9 cellular contexts compared by ENCODE assay signal in the genomic region with DNA sequence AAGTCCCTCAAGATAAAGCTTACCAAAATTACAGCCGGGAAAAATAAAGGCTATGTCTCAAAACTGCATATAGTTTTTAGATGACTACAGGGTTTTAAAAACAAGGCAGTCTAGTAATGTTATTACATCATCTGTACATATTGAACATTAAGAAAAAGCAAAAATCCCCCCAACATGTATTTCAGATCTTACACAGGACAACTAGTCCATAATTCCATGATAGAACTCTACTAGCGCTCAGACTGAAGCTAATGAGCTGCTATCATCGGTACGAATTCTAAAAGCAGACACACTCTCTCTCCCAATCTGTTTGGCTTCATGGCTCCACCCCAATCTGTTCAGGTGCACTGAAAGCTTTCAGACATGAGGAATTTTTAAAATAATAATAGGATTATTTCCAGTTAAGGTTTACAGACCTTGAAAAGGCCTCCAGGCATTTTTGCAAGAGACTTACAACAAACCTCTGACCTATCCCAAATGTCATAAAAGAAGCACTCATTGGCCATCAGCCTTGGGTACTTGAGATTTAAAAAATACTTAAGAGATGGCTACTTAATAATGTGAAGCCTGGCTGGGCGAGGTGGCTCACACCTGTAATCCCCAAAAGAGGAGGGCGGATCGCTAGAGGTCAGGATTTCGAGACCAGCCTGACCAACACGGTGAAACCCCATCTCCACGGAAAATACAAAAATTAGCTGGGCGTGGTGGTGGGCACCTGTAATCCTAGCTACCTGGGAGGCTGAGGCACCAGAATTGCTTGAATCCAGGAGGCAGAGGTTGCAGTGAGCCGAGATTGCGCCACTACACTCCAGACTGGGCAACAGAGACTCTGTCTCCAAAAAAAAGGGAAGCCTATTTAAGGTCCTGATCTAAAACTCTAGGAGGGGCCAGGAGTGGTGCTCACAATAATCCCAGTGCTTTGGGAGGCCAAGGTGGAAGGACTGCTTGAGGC. TPM values are rescaled to one million over a fixed set of nuclear protein-coding genes. Genes with fewer than 3 reads are reported as not detected.
DNase-seq lines count a peak whose midpoint lies in the region; ATAC-seq and TF ChIP-seq lines count a peak whose summit lies in the region.
"Had no signal": no experiment of that assay in that cellular context is flagged by ENCODE, and none has a peak within 500 bp of the region (broad histone marks: within the 10 kb centered on the region; RNA-seq: fewer than 3 reads in every experiment).

No MANE protein-coding gene starts in this region.

- H3K18ac ChIP-seq in mesendoderm (ENCODE audit: low read length): no peak overlapping the region

- no peak overlapping the region for H3K23ac ChIP-seq in mesendoderm (ENCODE audit: low read length)

- H3K79me1 ChIP-seq in mesendoderm (ENCODE audit: low read length): peaks cover 19% of the 10 kb centered on the region

- H3K36me3 ChIP-seq in HUES6 (ENCODE audit: control insufficient read depth, insufficient read depth, low read length) (peaks cover 11% of the 10 kb centered on the region; the same call in 1 of the 2 replicates), brain microvascular endothelial cell (replicated peaks) (no peaks in the 10 kb centered on the region), mesendoderm (ENCODE audit: control insufficient read depth, insufficient read depth, low read length) (peaks cover 4% of the 10 kb centered on the region)

- H4K5ac ChIP-seq in mesendoderm (ENCODE audit: low read length): no peak overlapping the region

- peak overlapping the region; percentile 56 for H3K56ac ChIP-seq in mesendoderm (ENCODE audit: low read length)

- in situ Hi-C loops in brain microvascular endothelial cell (cut with HindIII; ENCODE audit: low pct_ligation_motif_present, low sequenced_read_pairs): no loop called here

- no peak overlapping the region for H3K27ac ChIP-seq in HUES6 (ENCODE audit: low read depth, low read length)
- no peak overlapping the region for H3K27ac ChIP-seq in brain microvascular endothelial cell
- no peak overlapping the region for H3K27ac ChIP-seq in mesendoderm (ENCODE audit: low read depth, low read length)

- H2BK15ac ChIP-seq in mesendoderm (replicated peaks; ENCODE audit: low read depth): no peak overlapping the region

- peaks cover 48% of the 10 kb centered on the region for H3K79me2 ChIP-seq in mesendoderm (ENCODE audit: control insufficient read depth, insufficient read depth, low read length)

- WGBS in mesendoderm (ENCODE audit: extremely low coverage, insufficient coverage, low lambda C conversion rate): no CpG with 5 or more reads among the region's 13 CpGs

- H3K4me3 ChIP-seq in HUES6 (ENCODE audit: low read depth, low read length) (peak overlapping the region; percentile 14; the same call in 1 of the 2 replicates), brain microvascular endothelial cell (ENCODE audit: low read depth, low read length) (peak overlapping the region; percentile 85), mesendoderm (ENCODE audit: low read length) (no peak overlapping the region)

- H3K4me2 ChIP-seq in mesendoderm (ENCODE audit: low read length): no peak overlapping the region

- H3K9me3 ChIP-seq in HUES6 (ENCODE audit: control insufficient read depth, insufficient read depth, low read depth, low read length): no peaks in the 10 kb centered on the region

- no peak for ATAC-seq in HG03280 (IDR thresholded peaks at IDR 0.05; ENCODE audit: unreplicated experiment)

- no peak overlapping the region for H4K8ac ChIP-seq in mesendoderm (ENCODE audit: low read depth, low read length)

- H3K4me1 ChIP-seq in HUES6 (ENCODE audit: control insufficient read depth, insufficient read depth, low read length) (peaks cover 9% of the 10 kb centered on the region; the same call in 1 of the 2 replicates), mesendoderm (ENCODE audit: control insufficient read depth, low read depth, low read length) (peaks cover 2% of the 10 kb centered on the region)

- no peak overlapping the region for H3K4ac ChIP-seq in mesendoderm (ENCODE audit: low read depth, low read length)

- no peak overlapping the region for H2AK5ac ChIP-seq in mesendoderm (ENCODE audit: low read length)

- no peak overlapping the region for H3K9ac ChIP-seq in HUES6 (ENCODE audit: low read length)
- H3K9ac ChIP-seq in mesendoderm (ENCODE audit: low read length): no peak overlapping the region

- H3K27me3 ChIP-seq in HUES6 (ENCODE audit: control insufficient read depth, insufficient read depth, low read length) (peaks cover 5% of the 10 kb centered on the region), brain microvascular endothelial cell (replicated peaks) (no peaks in the 10 kb centered on the region), mesendoderm (ENCODE audit: insufficient read depth, low read length, poor library complexity) (no peaks in the 10 kb centered on the region)

- DNase-seq in AML-193 (lab: John Stamatoyannopoulos, UW) (peak; percentile 2 to 27), brain microvascular endothelial cell (no peak), mesendoderm (no peak), GM19238 (ENCODE audit: insufficient read length, low spot score) (no peak), D341Med (ENCODE audit: low spot score) (no peak), AG08395 (ENCODE audit: low spot score) (no peak)
- DNase-seq: DMS153 had no signal

- H2BK120ac ChIP-seq in mesendoderm (ENCODE audit: low read depth, low read length): no peak overlapping the region

- no peak overlapping the region for H2BK5ac ChIP-seq in mesendoderm (ENCODE audit: low read length)

- no peak for TF ChIP-seq CTCF in brain microvascular endothelial cell (IDR thresholded peaks at IDR 0.05; ENCODE audit: low read depth, low read length, missing control alignments)

RNA-seq across cellular contexts. Expression of gene NPC1, which starts 2.0 kb away (rescaled TPM):
- 30.5 TPM for polyA plus RNA-seq in mesendoderm (2013, experiment 1 of 2)
- 29.1 TPM for polyA plus RNA-seq in mesendoderm (2013, experiment 2 of 2)

Comparison
In these comparisons a context has a peak if more than half of its experiments do, and no peak if none do; other contexts are left out.
1. DNase-seq: peak in AML-193 (2 of 2); none in brain microvascular endothelial cell (single experiment), mesendoderm (single experiment), GM19238 (single experiment), D341Med (single experiment) and AG08395 (single experiment).